1 cellular context compared by ENCODE assay signal in the genomic region with DNA sequence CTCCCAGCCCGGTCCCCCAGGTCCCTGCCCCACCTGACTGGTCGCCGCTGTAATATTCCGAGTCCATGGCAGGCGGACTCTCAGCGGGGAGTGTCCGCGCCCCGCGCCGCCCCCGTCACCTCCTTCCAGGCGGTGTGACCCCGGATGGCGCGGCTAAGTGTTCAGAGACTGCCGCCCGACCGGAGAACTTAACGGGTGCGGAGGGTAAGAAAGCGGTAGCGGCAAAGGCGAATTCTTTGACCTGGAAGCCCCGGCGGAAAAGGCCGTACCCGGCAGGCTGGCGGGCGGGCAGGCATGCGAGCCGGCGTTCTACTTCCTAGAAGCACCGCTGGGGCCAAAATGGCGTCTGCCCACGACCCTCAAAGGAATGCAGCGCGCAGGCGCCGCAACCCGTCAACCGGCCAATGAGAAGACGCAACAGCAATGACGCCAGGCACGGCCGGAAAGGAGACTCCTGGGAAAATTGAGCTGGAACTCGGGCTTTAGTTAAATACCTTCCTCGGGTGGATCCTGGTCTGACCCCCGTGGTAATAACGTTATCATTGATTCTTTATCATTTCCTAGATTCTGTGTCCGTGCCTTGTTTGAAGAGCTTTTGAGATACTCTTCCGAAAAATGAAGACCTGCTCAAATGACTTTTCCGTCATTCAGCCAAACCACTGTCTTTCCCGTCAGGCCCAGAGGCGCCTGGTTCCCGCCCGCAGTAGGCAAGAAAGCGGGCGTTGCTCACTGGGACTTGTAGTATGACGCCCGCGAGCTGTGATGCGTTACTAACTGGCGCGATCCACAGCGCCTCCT.
TF ChIP-seq lines count a peak whose summit lies in the region.

A gene (minus strand): TSS at position 348 of the 798 bp plus-strand sequence. CDS start 281 bp downstream, at position 67.

TF ChIP-seq in K562, 482 proteins besides CTCF, POLR2A, EP300 and RAD21 (continued from another document and continues in another):
- no peak for TF ChIP-seq CEBPG (CRISPR knock-in tag; IDR thresholded peaks at IDR 0.05)
- TF ChIP-seq CEBPG (tag; conservative IDR thresholded peaks at IDR 0.05 in 1 of 2, IDR thresholded peaks at IDR 0.05 in 1 of 2), result no peak
- no peak for TF ChIP-seq SMAD3 (CRISPR knock-in tag; conservative IDR thresholded peaks at IDR 0.05)
- TF ChIP-seq PML (IDR thresholded peaks at IDR 0.05; ENCODE audit: low read length), result peak; percentile 63
- TF ChIP-seq, protein P1, sequence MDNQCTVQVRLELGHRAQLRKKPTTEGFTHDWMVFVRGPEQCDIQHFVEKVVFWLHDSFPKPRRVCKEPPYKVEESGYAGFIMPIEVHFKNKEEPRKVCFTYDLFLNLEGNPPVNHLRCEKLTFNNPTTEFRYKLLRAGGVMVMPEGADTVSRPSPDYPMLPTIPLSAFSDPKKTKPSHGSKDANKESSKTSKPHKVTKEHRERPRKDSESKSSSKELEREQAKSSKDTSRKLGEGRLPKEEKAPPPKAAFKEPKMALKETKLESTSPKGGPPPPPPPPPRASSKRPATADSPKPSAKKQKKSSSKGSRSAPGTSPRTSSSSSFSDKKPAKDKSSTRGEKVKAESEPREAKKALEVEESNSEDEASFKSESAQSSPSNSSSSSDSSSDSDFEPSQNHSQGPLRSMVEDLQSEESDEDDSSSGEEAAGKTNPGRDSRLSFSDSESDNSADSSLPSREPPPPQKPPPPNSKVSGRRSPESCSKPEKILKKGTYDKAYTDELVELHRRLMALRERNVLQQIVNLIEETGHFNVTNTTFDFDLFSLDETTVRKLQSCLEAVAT (IDR thresholded peaks at IDR 0.05), result no peak
- TF ChIP-seq U2AF1 (optimal IDR thresholded peaks at IDR 0.05; ENCODE audit: low read depth, low read length), result no peak
- TF ChIP-seq ZNF217 (CRISPR knock-in tag; IDR thresholded peaks at IDR 0.05), result no peak
- TF ChIP-seq, protein P2, sequence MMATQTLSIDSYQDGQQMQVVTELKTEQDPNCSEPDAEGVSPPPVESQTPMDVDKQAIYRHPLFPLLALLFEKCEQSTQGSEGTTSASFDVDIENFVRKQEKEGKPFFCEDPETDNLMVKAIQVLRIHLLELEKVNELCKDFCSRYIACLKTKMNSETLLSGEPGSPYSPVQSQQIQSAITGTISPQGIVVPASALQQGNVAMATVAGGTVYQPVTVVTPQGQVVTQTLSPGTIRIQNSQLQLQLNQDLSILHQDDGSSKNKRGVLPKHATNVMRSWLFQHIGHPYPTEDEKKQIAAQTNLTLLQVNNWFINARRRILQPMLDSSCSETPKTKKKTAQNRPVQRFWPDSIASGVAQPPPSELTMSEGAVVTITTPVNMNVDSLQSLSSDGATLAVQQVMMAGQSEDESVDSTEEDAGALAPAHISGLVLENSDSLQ (IDR thresholded peaks at IDR 0.05), result peak; percentile 25; the same call in 1 of the 2 replicates
- no peak for TF ChIP-seq SNIP1 (IDR thresholded peaks at IDR 0.05; ENCODE audit: low read depth)
- TF ChIP-seq LARP7 (IDR thresholded peaks at IDR 0.05), result no peak
- TF ChIP-seq JUN (IDR thresholded peaks at IDR 0.05; ENCODE audit: borderline replicate concordance, low read depth, low read length), result peak; percentile 12; the same call in 1 of the 2 replicates
- TF ChIP-seq JUN (CRISPR knock-in tag; IDR thresholded peaks at IDR 0.05; ENCODE audit: borderline replicate concordance), result no peak
- no peak for TF ChIP-seq NFXL1 (CRISPR knock-in tag; IDR thresholded peaks at IDR 0.05)
- TF ChIP-seq NCOA4 (IDR thresholded peaks at IDR 0.05; ENCODE audit: partially characterized antibody), result no peak
- TF ChIP-seq, protein P3, sequence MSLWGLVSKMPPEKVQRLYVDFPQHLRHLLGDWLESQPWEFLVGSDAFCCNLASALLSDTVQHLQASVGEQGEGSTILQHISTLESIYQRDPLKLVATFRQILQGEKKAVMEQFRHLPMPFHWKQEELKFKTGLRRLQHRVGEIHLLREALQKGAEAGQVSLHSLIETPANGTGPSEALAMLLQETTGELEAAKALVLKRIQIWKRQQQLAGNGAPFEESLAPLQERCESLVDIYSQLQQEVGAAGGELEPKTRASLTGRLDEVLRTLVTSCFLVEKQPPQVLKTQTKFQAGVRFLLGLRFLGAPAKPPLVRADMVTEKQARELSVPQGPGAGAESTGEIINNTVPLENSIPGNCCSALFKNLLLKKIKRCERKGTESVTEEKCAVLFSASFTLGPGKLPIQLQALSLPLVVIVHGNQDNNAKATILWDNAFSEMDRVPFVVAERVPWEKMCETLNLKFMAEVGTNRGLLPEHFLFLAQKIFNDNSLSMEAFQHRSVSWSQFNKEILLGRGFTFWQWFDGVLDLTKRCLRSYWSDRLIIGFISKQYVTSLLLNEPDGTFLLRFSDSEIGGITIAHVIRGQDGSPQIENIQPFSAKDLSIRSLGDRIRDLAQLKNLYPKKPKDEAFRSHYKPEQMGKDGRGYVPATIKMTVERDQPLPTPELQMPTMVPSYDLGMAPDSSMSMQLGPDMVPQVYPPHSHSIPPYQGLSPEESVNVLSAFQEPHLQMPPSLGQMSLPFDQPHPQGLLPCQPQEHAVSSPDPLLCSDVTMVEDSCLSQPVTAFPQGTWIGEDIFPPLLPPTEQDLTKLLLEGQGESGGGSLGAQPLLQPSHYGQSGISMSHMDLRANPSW (CRISPR knock-in tag; IDR thresholded peaks at IDR 0.05), result no peak; the same call in 1 of the 2 replicates
- TF ChIP-seq RUNX1 (IDR thresholded peaks at IDR 0.05; ENCODE audit: low read depth), result no peak
- TF ChIP-seq SRSF3 (IDR thresholded peaks at IDR 0.05; ENCODE audit: insufficient read depth, low read length), result no peak; the same call in 1 of the 2 replicates
- no peak for TF ChIP-seq SIRT6 (IDR thresholded peaks at IDR 0.05; ENCODE audit: low read depth, low read length)
- TF ChIP-seq, protein P4, sequence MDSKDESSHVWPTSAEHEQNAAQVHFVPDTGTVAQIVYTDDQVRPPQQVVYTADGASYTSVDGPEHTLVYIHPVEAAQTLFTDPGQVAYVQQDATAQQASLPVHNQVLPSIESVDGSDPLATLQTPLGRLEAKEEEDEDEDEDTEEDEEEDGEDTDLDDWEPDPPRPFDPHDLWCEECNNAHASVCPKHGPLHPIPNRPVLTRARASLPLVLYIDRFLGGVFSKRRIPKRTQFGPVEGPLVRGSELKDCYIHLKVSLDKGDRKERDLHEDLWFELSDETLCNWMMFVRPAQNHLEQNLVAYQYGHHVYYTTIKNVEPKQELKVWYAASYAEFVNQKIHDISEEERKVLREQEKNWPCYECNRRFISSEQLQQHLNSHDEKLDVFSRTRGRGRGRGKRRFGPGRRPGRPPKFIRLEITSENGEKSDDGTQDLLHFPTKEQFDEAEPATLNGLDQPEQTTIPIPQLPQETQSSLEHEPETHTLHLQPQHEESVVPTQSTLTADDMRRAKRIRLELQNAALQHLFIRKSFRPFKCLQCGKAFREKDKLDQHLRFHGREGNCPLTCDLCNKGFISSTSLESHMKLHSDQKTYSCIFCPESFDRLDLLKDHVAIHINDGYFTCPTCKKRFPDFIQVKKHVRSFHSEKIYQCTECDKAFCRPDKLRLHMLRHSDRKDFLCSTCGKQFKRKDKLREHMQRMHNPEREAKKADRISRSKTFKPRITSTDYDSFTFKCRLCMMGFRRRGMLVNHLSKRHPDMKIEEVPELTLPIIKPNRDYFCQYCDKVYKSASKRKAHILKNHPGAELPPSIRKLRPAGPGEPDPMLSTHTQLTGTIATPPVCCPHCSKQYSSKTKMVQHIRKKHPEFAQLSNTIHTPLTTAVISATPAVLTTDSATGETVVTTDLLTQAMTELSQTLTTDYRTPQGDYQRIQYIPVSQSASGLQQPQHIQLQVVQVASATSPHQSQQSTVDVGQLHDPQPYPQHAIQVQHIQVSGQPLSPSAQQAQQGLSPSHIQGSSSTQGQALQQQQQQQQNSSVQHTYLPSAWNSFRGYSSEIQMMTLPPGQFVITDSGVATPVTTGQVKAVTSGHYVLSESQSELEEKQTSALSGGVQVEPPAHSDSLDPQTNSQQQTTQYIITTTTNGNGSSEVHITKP (IDR thresholded peaks at IDR 0.05; ENCODE audit: partially characterized antibody), result no peak
- no peak for TF ChIP-seq HMG20B (CRISPR knock-in tag; IDR thresholded peaks at IDR 0.05)
- TF ChIP-seq MED1 (CRISPR knock-in tag; IDR thresholded peaks at IDR 0.05; ENCODE audit: borderline replicate concordance), result no peak
- peak; percentile 43 for TF ChIP-seq MEIS2 (IDR thresholded peaks at IDR 0.05; ENCODE audit: partially characterized antibody)
- TF ChIP-seq, protein P5, sequence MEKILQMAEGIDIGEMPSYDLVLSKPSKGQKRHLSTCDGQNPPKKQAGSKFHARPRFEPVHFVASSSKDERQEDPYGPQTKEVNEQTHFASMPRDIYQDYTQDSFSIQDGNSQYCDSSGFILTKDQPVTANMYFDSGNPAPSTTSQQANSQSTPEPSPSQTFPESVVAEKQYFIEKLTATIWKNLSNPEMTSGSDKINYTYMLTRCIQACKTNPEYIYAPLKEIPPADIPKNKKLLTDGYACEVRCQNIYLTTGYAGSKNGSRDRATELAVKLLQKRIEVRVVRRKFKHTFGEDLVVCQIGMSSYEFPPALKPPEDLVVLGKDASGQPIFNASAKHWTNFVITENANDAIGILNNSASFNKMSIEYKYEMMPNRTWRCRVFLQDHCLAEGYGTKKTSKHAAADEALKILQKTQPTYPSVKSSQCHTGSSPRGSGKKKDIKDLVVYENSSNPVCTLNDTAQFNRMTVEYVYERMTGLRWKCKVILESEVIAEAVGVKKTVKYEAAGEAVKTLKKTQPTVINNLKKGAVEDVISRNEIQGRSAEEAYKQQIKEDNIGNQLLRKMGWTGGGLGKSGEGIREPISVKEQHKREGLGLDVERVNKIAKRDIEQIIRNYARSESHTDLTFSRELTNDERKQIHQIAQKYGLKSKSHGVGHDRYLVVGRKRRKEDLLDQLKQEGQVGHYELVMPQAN (IDR thresholded peaks at IDR 0.05; ENCODE audit: borderline replicate concordance), result peak; percentile 64; the same call in 1 of the 2 replicates
- TF ChIP-seq, protein P6, sequence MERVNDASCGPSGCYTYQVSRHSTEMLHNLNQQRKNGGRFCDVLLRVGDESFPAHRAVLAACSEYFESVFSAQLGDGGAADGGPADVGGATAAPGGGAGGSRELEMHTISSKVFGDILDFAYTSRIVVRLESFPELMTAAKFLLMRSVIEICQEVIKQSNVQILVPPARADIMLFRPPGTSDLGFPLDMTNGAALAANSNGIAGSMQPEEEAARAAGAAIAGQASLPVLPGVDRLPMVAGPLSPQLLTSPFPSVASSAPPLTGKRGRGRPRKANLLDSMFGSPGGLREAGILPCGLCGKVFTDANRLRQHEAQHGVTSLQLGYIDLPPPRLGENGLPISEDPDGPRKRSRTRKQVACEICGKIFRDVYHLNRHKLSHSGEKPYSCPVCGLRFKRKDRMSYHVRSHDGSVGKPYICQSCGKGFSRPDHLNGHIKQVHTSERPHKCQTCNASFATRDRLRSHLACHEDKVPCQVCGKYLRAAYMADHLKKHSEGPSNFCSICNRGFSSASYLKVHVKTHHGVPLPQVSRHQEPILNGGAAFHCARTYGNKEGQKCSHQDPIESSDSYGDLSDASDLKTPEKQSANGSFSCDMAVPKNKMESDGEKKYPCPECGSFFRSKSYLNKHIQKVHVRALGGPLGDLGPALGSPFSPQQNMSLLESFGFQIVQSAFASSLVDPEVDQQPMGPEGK (CRISPR knock-in tag; IDR thresholded peaks at IDR 0.05; ENCODE audit: borderline replicate concordance), result no peak
- TF ChIP-seq, protein P7, sequence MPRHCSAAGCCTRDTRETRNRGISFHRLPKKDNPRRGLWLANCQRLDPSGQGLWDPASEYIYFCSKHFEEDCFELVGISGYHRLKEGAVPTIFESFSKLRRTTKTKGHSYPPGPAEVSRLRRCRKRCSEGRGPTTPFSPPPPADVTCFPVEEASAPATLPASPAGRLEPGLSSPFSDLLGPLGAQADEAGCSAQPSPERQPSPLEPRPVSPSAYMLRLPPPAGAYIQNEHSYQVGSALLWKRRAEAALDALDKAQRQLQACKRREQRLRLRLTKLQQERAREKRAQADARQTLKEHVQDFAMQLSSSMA (CRISPR knock-in tag; IDR thresholded peaks at IDR 0.05), result no peak
- TF ChIP-seq, protein P8, sequence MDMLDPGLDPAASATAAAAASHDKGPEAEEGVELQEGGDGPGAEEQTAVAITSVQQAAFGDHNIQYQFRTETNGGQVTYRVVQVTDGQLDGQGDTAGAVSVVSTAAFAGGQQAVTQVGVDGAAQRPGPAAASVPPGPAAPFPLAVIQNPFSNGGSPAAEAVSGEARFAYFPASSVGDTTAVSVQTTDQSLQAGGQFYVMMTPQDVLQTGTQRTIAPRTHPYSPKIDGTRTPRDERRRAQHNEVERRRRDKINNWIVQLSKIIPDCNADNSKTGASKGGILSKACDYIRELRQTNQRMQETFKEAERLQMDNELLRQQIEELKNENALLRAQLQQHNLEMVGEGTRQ (CRISPR knock-in tag; IDR thresholded peaks at IDR 0.05), result 0 out of 2 replicates have a peak, but pooled peaks have one; percentile 4
- peak; percentile 93 for TF ChIP-seq KAT7 (CRISPR knock-in tag; IDR thresholded peaks at IDR 0.05; ENCODE audit: borderline replicate concordance)
- TF ChIP-seq, protein P9, sequence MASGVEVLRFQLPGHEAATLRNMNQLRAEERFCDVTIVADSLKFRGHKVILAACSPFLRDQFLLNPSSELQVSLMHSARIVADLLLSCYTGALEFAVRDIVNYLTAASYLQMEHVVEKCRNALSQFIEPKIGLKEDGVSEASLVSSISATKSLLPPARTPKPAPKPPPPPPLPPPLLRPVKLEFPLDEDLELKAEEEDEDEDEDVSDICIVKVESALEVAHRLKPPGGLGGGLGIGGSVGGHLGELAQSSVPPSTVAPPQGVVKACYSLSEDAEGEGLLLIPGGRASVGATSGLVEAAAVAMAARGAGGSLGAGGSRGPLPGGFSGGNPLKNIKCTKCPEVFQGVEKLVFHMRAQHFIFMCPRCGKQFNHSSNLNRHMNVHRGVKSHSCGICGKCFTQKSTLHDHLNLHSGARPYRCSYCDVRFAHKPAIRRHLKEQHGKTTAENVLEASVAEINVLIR (CRISPR knock-in tag; IDR thresholded peaks at IDR 0.05), result peak; percentile 76
- no peak for TF ChIP-seq NR4A1 (CRISPR knock-in tag; IDR thresholded peaks at IDR 0.05)
- no peak for TF ChIP-seq NR4A1 (tag; IDR thresholded peaks at IDR 0.05)
- 0 out of 2 replicates have a peak, but pooled peaks have one; percentile 12 for TF ChIP-seq CTBP1 (IDR thresholded peaks at IDR 0.05; ENCODE audit: borderline replicate concordance)
- TF ChIP-seq, protein P10, sequence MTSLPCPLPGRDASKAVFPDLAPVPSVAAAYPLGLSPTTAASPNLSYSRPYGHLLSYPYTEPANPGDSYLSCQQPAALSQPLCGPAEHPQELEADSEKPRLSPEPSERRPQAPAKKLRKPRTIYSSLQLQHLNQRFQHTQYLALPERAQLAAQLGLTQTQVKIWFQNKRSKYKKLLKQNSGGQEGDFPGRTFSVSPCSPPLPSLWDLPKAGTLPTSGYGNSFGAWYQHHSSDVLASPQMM (CRISPR knock-in tag; IDR thresholded peaks at IDR 0.05), result no peak
- TF ChIP-seq CHD2 (IDR thresholded peaks at IDR 0.05; ENCODE audit: low read depth, low read length), result 0 out of 2 replicates have a peak, but pooled peaks have one; percentile 9
- TF ChIP-seq KAT8 (IDR thresholded peaks at IDR 0.05; ENCODE audit: low read depth), result no peak
- TF ChIP-seq HDAC3 (IDR thresholded peaks at IDR 0.05; ENCODE audit: borderline replicate concordance, partially characterized antibody), result no peak
- TF ChIP-seq FOXP1 (CRISPR knock-in tag; IDR thresholded peaks at IDR 0.05), result no peak
- no peak for TF ChIP-seq SRSF1 (IDR thresholded peaks at IDR 0.05; ENCODE audit: low read depth, low read length)
- TF ChIP-seq ZNF584 (CRISPR knock-in tag; IDR thresholded peaks at IDR 0.05; ENCODE audit: low read depth), result 0 out of 2 replicates have a peak, but pooled peaks have one; percentile 31
